3 cellular contexts compared by ENCODE assay signal in genomic region chr2:38635139-38635538, GRCh38.
TF ChIP-seq lines count a peak whose summit lies in the region.

No MANE protein-coding gene starts in this region.

TF ChIP-seq in SK-N-SH, 30 proteins besides CTCF, POLR2A, EP300 and RAD21:
- TF ChIP-seq RFX5 (IDR thresholded peaks at IDR 0.05; ENCODE audit: low read length) (no peak), POLR2AphosphoS5 (IDR thresholded peaks at IDR 0.05; ENCODE audit: low read depth, low read length) (no peak), TAF1 (IDR thresholded peaks at IDR 0.05; ENCODE audit: borderline replicate concordance, low read depth, low read length) (no peak), PBX3 (IDR thresholded peaks at IDR 0.05) (no peak), ZBTB33 (IDR thresholded peaks at IDR 0.05; ENCODE audit: borderline replicate concordance, low read depth) (no peak), FOSL2 (IDR thresholded peaks at IDR 0.05; ENCODE audit: borderline replicate concordance, low read depth) (no peak), EZH2phosphoT487 (IDR thresholded peaks at IDR 0.05; ENCODE audit: borderline replicate concordance, low read depth) (no peak), RCOR1 (IDR thresholded peaks at IDR 0.05; ENCODE audit: low read length) (no peak), USF1 (IDR thresholded peaks at IDR 0.05; ENCODE audit: borderline replicate concordance, low read depth) (no peak), USF2 (IDR thresholded peaks at IDR 0.05; ENCODE audit: borderline replicate concordance, low read depth, low read length) (no peak), MAX (IDR thresholded peaks at IDR 0.05; ENCODE audit: low read depth) (no peak), JUND (IDR thresholded peaks at IDR 0.05) (no peak), YY1 (IDR thresholded peaks at IDR 0.05; ENCODE audit: low read depth) (no peak)

TF ChIP-seq in SK-N-SH treated with all-trans-retinoic acid at 6 μM for 48 hours, 23 proteins besides CTCF, POLR2A, EP300 and RAD21:
- no peak for TF ChIP-seq CSDC2 (CRISPR knock-in tag; IDR thresholded peaks at IDR 0.05)
- no peak for TF ChIP-seq ZNF8 (CRISPR knock-in tag; IDR thresholded peaks at IDR 0.05)
- TF ChIP-seq TCF4 (CRISPR knock-in tag; IDR thresholded peaks at IDR 0.05; ENCODE audit: borderline replicate concordance): no peak
- TF ChIP-seq ISL1 (CRISPR knock-in tag; IDR thresholded peaks at IDR 0.05): no peak
- TF ChIP-seq BACH2 (CRISPR knock-in tag; IDR thresholded peaks at IDR 0.05; ENCODE audit: borderline replicate concordance): no peak
- no peak for TF ChIP-seq ZC3H10 (CRISPR knock-in tag; IDR thresholded peaks at IDR 0.05)

TF ChIP-seq in K562, 482 proteins besides CTCF, POLR2A, EP300 and RAD21:
- TF ChIP-seq E2F8 (IDR thresholded peaks at IDR 0.05; ENCODE audit: low read depth, partially characterized antibody): no peak
- TF ChIP-seq CGGBP1 (CRISPR knock-in tag; IDR thresholded peaks at IDR 0.05): no peak
- no peak for TF ChIP-seq ZNF785 (CRISPR knock-in tag; IDR thresholded peaks at IDR 0.05)
- TF ChIP-seq KLF6 (CRISPR knock-in tag; IDR thresholded peaks at IDR 0.05; ENCODE audit: borderline replicate concordance): no peak
- TF ChIP-seq MAFK (IDR thresholded peaks at IDR 0.05; ENCODE audit: low read length): no peak
- no peak for TF ChIP-seq TFAM (CRISPR knock-in tag; conservative IDR thresholded peaks at IDR 0.05)
- no peak for TF ChIP-seq MAZ (CRISPR knock-in tag; conservative IDR thresholded peaks at IDR 0.05 in 1 of 2, IDR thresholded peaks at IDR 0.05 in 1 of 2)
- TF ChIP-seq STAG1 (CRISPR knock-in tag; IDR thresholded peaks at IDR 0.05; ENCODE audit: borderline replicate concordance): no peak
- no peak for TF ChIP-seq TBP (optimal IDR thresholded peaks at IDR 0.05; ENCODE audit: low read depth, low read length)
- no peak for TF ChIP-seq ZNF23 (CRISPR knock-in tag; IDR thresholded peaks at IDR 0.05)
- TF ChIP-seq CBX5 (IDR thresholded peaks at IDR 0.05; ENCODE audit: borderline replicate concordance, low read depth): no peak
- TF ChIP-seq ZNF217 (CRISPR knock-in tag; IDR thresholded peaks at IDR 0.05): no peak
- TF ChIP-seq ZBTB5 (IDR thresholded peaks at IDR 0.05): no peak
- TF ChIP-seq IFI16 (CRISPR knock-in tag; IDR thresholded peaks at IDR 0.05): no peak
- no peak for TF ChIP-seq RBBP5 (IDR thresholded peaks at IDR 0.05; ENCODE audit: borderline replicate concordance, insufficient read depth, low read length, poor library complexity, severe bottlenecking)
- TF ChIP-seq ZNF512 (tag; IDR thresholded peaks at IDR 0.05): no peak
- no peak for TF ChIP-seq GTF3C2 (IDR thresholded peaks at IDR 0.05; ENCODE audit: borderline replicate concordance, extremely low read depth, insufficient read length)
- TF ChIP-seq PHF8 (IDR thresholded peaks at IDR 0.05; ENCODE audit: borderline replicate concordance, low read length): no peak
